ENCODE assay signal across 2 cellular contexts in genomic region chr9:100690438-100690837, GRCh38.
TF ChIP-seq lines count a peak whose summit lies in the region.

No MANE protein-coding gene starts in this region.

TF ChIP-seq in GM23338, 12 proteins besides CTCF, POLR2A, EP300 and RAD21 (continued from another document):
- TF ChIP-seq CREB1 (CRISPR knock-in tag; IDR thresholded peaks at IDR 0.05; ENCODE audit: low read depth), result no peak
- TF ChIP-seq ETS1 (IDR thresholded peaks at IDR 0.05), result no peak
- no peak for TF ChIP-seq ZNF331 (CRISPR knock-in tag; IDR thresholded peaks at IDR 0.05; ENCODE audit: low read depth)
- TF ChIP-seq, protein P1, sequence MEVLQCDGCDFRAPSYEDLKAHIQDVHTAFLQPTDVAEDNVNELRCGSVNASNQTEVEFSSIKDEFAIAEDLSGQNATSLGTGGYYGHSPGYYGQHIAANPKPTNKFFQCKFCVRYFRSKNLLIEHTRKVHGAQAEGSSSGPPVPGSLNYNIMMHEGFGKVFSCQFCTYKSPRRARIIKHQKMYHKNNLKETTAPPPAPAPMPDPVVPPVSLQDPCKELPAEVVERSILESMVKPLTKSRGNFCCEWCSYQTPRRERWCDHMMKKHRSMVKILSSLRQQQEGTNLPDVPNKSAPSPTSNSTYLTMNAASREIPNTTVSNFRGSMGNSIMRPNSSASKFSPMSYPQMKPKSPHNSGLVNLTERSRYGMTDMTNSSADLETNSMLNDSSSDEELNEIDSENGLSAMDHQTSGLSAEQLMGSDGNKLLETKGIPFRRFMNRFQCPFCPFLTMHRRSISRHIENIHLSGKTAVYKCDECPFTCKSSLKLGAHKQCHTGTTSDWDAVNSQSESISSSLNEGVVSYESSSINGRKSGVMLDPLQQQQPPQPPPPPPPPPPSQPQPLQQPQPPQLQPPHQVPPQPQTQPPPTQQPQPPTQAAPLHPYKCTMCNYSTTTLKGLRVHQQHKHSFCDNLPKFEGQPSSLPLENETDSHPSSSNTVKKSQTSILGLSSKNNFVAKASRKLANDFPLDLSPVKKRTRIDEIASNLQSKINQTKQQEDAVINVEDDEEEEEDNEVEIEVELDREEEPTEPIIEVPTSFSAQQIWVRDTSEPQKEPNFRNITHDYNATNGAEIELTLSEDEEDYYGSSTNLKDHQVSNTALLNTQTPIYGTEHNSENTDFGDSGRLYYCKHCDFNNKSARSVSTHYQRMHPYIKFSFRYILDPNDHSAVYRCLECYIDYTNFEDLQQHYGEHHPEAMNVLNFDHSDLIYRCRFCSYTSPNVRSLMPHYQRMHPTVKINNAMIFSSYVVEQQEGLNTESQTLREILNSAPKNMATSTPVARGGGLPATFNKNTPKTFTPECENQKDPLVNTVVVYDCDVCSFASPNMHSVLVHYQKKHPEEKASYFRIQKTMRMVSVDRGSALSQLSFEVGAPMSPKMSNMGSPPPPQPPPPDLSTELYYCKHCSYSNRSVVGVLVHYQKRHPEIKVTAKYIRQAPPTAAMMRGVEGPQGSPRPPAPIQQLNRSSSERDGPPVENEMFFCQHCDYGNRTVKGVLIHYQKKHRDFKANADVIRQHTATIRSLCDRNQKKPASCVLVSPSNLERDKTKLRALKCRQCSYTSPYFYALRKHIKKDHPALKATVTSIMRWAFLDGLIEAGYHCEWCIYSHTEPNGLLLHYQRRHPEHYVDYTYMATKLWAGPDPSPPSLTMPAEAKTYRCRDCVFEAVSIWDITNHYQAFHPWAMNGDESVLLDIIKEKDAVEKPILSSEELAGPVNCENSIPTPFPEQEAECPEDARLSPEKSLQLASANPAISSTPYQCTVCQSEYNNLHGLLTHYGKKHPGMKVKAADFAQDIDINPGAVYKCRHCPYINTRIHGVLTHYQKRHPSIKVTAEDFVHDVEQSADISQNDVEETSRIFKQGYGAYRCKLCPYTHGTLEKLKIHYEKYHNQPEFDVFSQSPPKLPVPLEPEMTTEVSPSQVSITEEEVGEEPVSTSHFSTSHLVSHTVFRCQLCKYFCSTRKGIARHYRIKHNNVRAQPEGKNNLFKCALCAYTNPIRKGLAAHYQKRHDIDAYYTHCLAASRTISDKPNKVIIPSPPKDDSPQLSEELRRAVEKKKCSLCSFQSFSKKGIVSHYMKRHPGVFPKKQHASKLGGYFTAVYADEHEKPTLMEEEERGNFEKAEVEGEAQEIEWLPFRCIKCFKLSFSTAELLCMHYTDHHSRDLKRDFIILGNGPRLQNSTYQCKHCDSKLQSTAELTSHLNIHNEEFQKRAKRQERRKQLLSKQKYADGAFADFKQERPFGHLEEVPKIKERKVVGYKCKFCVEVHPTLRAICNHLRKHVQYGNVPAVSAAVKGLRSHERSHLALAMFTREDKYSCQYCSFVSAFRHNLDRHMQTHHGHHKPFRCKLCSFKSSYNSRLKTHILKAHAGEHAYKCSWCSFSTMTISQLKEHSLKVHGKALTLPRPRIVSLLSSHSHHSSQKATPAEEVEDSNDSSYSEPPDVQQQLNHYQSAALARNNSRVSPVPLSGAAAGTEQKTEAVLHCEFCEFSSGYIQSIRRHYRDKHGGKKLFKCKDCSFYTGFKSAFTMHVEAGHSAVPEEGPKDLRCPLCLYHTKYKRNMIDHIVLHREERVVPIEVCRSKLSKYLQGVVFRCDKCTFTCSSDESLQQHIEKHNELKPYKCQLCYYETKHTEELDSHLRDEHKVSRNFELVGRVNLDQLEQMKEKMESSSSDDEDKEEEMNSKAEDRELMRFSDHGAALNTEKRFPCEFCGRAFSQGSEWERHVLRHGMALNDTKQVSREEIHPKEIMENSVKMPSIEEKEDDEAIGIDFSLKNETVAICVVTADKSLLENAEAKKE (CRISPR knock-in tag; IDR thresholded peaks at IDR 0.05), result no peak
- no peak for TF ChIP-seq JUNB (IDR thresholded peaks at IDR 0.05; ENCODE audit: unreplicated experiment)
- TF ChIP-seq ZNF114 (CRISPR knock-in tag; IDR thresholded peaks at IDR 0.05), result no peak
- TF ChIP-seq NANOG (IDR thresholded peaks at IDR 0.05; ENCODE audit: borderline replicate concordance), result no peak
- TF ChIP-seq EZH2 (IDR thresholded peaks at IDR 0.05; ENCODE audit: low read depth, unreplicated experiment), result no peak
TF ChIP-seq in GM23338: peak in this region for 0.

TF ChIP-seq in WTC11, 78 proteins besides CTCF, POLR2A, EP300 and RAD21 (continued from another document):
- no peak for TF ChIP-seq HMGXB4 (CRISPR knock-in tag; IDR thresholded peaks at IDR 0.05)
- TF ChIP-seq, protein P2, sequence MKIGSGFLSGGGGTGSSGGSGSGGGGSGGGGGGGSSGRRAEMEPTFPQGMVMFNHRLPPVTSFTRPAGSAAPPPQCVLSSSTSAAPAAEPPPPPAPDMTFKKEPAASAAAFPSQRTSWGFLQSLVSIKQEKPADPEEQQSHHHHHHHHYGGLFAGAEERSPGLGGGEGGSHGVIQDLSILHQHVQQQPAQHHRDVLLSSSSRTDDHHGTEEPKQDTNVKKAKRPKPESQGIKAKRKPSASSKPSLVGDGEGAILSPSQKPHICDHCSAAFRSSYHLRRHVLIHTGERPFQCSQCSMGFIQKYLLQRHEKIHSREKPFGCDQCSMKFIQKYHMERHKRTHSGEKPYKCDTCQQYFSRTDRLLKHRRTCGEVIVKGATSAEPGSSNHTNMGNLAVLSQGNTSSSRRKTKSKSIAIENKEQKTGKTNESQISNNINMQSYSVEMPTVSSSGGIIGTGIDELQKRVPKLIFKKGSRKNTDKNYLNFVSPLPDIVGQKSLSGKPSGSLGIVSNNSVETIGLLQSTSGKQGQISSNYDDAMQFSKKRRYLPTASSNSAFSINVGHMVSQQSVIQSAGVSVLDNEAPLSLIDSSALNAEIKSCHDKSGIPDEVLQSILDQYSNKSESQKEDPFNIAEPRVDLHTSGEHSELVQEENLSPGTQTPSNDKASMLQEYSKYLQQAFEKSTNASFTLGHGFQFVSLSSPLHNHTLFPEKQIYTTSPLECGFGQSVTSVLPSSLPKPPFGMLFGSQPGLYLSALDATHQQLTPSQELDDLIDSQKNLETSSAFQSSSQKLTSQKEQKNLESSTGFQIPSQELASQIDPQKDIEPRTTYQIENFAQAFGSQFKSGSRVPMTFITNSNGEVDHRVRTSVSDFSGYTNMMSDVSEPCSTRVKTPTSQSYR (CRISPR knock-in tag; IDR thresholded peaks at IDR 0.05), result no peak
- TF ChIP-seq, protein P3, sequence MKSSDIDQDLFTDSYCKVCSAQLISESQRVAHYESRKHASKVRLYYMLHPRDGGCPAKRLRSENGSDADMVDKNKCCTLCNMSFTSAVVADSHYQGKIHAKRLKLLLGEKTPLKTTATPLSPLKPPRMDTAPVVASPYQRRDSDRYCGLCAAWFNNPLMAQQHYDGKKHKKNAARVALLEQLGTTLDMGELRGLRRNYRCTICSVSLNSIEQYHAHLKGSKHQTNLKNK (CRISPR knock-in tag; IDR thresholded peaks at IDR 0.05), result no peak
- TF ChIP-seq GRHL2 (CRISPR knock-in tag; IDR thresholded peaks at IDR 0.05; ENCODE audit: insufficient replicate concordance, severe bottlenecking), result no peak
- TF ChIP-seq PREB (CRISPR knock-in tag; IDR thresholded peaks at IDR 0.05; ENCODE audit: borderline replicate concordance), result no peak
- TF ChIP-seq SOX15 (CRISPR knock-in tag; IDR thresholded peaks at IDR 0.05), result no peak
- TF ChIP-seq SMAD4 (CRISPR knock-in tag; IDR thresholded peaks at IDR 0.05), result no peak
- TF ChIP-seq CREM (CRISPR knock-in tag; IDR thresholded peaks at IDR 0.05), result no peak
- no peak for TF ChIP-seq ZNF396 (CRISPR knock-in tag; IDR thresholded peaks at IDR 0.05; ENCODE audit: borderline replicate concordance)
- TF ChIP-seq CBFB (CRISPR knock-in tag; IDR thresholded peaks at IDR 0.05; ENCODE audit: low read depth), result no peak
